1 cellular context compared by ENCODE assay signal in the genomic region with DNA sequence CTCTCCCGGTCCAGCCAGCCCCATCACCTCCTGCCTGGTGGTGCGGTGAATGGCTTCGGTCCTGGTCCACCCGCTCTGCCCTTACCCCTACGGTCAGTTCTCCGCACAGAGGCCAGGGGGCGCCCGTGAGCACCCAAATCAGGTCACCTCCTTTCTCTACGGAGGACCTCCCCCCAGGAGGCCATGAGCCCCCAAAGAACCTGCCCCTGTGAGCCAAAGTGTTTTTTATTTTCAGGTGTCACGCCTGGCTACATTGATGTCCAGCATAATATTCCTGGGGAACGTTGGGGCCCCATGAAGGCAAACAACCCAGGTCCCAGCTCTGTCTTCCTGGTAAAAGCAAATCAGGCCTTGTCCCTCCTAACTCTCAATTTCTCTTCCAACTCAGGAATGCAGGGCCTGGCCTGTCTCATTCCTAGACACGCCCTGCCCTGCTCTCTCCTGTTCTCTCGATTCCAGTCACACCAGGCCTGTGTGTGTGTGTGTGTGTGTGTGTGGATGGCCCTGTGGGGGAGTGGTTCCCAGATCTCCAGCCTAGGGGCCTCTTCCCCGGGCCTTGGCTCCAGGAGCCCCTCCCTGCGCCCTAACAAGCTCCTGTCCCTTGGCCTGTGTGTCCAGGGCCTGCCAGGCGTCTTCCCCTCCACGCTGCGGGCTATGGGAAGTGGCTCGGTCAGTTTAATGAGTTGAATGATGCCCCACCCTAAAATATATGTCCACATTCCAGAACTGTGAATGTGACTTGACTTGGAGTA.
TF ChIP-seq lines count a peak whose summit lies in the region.

No MANE protein-coding gene starts in this region.

TF ChIP-seq in HepG2, 621 proteins besides CTCF, POLR2A, EP300 and RAD21 (continued from another document and continues in another):
- TF ChIP-seq, protein P1, sequence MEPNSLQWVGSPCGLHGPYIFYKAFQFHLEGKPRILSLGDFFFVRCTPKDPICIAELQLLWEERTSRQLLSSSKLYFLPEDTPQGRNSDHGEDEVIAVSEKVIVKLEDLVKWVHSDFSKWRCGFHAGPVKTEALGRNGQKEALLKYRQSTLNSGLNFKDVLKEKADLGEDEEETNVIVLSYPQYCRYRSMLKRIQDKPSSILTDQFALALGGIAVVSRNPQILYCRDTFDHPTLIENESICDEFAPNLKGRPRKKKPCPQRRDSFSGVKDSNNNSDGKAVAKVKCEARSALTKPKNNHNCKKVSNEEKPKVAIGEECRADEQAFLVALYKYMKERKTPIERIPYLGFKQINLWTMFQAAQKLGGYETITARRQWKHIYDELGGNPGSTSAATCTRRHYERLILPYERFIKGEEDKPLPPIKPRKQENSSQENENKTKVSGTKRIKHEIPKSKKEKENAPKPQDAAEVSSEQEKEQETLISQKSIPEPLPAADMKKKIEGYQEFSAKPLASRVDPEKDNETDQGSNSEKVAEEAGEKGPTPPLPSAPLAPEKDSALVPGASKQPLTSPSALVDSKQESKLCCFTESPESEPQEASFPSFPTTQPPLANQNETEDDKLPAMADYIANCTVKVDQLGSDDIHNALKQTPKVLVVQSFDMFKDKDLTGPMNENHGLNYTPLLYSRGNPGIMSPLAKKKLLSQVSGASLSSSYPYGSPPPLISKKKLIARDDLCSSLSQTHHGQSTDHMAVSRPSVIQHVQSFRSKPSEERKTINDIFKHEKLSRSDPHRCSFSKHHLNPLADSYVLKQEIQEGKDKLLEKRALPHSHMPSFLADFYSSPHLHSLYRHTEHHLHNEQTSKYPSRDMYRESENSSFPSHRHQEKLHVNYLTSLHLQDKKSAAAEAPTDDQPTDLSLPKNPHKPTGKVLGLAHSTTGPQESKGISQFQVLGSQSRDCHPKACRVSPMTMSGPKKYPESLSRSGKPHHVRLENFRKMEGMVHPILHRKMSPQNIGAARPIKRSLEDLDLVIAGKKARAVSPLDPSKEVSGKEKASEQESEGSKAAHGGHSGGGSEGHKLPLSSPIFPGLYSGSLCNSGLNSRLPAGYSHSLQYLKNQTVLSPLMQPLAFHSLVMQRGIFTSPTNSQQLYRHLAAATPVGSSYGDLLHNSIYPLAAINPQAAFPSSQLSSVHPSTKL (CRISPR knock-in tag; IDR thresholded peaks at IDR 0.05) = 0 out of 2 replicates have a peak, but pooled peaks have one; percentile 10
- TF ChIP-seq TFDP1 (CRISPR knock-in tag; IDR thresholded peaks at IDR 0.05; ENCODE audit: borderline replicate concordance) (no peak), ZNF776 (CRISPR knock-in tag; IDR thresholded peaks at IDR 0.05) (no peak), YEATS4 (CRISPR knock-in tag; IDR thresholded peaks at IDR 0.05; ENCODE audit: borderline replicate concordance) (no peak), MBD4 (IDR thresholded peaks at IDR 0.05; ENCODE audit: borderline replicate concordance, low read length) (no peak), TCF12 (IDR thresholded peaks at IDR 0.05) (no peak), TCF12 (CRISPR knock-in tag; IDR thresholded peaks at IDR 0.05) (no peak), ZNF737 (CRISPR knock-in tag; IDR thresholded peaks at IDR 0.05; ENCODE audit: borderline replicate concordance) (0 out of 2 replicates have a peak, but pooled peaks have one; percentile 26), ZNF460 (CRISPR knock-in tag; IDR thresholded peaks at IDR 0.05; ENCODE audit: borderline replicate concordance) (no peak), ZNF687 (CRISPR knock-in tag; IDR thresholded peaks at IDR 0.05) (peak; percentile 55), PHF5A (CRISPR knock-in tag; IDR thresholded peaks at IDR 0.05; ENCODE audit: low read depth, unreplicated experiment) (no peak), NR2C2 (CRISPR knock-in tag; IDR thresholded peaks at IDR 0.05; ENCODE audit: borderline replicate concordance) (no peak), ETV5 (CRISPR knock-in tag; IDR thresholded peaks at IDR 0.05; ENCODE audit: borderline replicate concordance) (0 out of 2 replicates have a peak, but pooled peaks have one; percentile 10), ZNF782 (CRISPR knock-in tag; IDR thresholded peaks at IDR 0.05; ENCODE audit: borderline replicate concordance) (no peak), MTF2 (CRISPR knock-in tag; IDR thresholded peaks at IDR 0.05; ENCODE audit: borderline replicate concordance) (no peak), CBX5 (CRISPR knock-in tag; IDR thresholded peaks at IDR 0.05; ENCODE audit: borderline replicate concordance) (no peak), RFX1 (IDR thresholded peaks at IDR 0.05) (no peak), SRSF9 (IDR thresholded peaks at IDR 0.05; ENCODE audit: borderline replicate concordance, insufficient read depth, low read depth, low read length, poor library complexity, severe bottlenecking) (no peak), SMARCC2 (IDR thresholded peaks at IDR 0.05) (no peak)
- TF ChIP-seq, protein P2, sequence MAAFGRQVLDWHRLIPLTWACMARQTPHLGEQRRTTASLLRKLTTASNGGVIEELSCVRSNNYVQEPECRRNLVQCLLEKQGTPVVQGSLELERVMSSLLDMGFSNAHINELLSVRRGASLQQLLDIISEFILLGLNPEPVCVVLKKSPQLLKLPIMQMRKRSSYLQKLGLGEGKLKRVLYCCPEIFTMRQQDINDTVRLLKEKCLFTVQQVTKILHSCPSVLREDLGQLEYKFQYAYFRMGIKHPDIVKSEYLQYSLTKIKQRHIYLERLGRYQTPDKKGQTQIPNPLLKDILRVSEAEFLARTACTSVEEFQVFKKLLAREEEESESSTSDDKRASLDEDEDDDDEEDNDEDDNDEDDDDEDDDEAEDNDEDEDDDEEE (CRISPR knock-in tag; IDR thresholded peaks at IDR 0.05) = peak; percentile 40; the same call in 1 of the 2 replicates
- TF ChIP-seq, protein P3, sequence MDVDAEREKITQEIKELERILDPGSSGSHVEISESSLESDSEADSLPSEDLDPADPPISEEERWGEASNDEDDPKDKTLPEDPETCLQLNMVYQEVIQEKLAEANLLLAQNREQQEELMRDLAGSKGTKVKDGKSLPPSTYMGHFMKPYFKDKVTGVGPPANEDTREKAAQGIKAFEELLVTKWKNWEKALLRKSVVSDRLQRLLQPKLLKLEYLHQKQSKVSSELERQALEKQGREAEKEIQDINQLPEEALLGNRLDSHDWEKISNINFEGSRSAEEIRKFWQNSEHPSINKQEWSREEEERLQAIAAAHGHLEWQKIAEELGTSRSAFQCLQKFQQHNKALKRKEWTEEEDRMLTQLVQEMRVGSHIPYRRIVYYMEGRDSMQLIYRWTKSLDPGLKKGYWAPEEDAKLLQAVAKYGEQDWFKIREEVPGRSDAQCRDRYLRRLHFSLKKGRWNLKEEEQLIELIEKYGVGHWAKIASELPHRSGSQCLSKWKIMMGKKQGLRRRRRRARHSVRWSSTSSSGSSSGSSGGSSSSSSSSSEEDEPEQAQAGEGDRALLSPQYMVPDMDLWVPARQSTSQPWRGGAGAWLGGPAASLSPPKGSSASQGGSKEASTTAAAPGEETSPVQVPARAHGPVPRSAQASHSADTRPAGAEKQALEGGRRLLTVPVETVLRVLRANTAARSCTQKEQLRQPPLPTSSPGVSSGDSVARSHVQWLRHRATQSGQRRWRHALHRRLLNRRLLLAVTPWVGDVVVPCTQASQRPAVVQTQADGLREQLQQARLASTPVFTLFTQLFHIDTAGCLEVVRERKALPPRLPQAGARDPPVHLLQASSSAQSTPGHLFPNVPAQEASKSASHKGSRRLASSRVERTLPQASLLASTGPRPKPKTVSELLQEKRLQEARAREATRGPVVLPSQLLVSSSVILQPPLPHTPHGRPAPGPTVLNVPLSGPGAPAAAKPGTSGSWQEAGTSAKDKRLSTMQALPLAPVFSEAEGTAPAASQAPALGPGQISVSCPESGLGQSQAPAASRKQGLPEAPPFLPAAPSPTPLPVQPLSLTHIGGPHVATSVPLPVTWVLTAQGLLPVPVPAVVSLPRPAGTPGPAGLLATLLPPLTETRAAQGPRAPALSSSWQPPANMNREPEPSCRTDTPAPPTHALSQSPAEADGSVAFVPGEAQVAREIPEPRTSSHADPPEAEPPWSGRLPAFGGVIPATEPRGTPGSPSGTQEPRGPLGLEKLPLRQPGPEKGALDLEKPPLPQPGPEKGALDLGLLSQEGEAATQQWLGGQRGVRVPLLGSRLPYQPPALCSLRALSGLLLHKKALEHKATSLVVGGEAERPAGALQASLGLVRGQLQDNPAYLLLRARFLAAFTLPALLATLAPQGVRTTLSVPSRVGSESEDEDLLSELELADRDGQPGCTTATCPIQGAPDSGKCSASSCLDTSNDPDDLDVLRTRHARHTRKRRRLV (CRISPR knock-in tag; IDR thresholded peaks at IDR 0.05) = 0 out of 2 replicates have a peak, but pooled peaks have one; percentile 42
- TF ChIP-seq, protein P4, sequence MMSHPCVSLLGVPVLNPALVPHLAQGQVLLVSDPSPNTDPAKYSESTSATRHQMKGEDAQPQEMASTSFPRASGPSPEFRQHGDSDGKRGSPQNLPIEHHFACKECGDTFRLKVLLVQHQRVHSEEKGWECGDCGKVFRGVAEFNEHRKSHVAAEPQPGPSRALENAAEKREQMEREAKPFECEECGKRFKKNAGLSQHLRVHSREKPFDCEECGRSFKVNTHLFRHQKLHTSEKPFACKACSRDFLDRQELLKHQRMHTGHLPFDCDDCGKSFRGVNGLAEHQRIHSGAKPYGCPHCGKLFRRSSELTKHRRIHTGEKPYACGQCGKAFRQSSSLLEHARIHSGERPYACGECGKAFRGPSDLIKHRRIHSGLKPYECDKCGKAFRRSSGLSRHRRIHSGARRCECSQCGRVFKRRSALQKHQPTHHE (CRISPR knock-in tag; IDR thresholded peaks at IDR 0.05; ENCODE audit: borderline replicate concordance) = 0 out of 2 replicates have a peak, but pooled peaks have one; percentile 35
- TF ChIP-seq, protein P5, sequence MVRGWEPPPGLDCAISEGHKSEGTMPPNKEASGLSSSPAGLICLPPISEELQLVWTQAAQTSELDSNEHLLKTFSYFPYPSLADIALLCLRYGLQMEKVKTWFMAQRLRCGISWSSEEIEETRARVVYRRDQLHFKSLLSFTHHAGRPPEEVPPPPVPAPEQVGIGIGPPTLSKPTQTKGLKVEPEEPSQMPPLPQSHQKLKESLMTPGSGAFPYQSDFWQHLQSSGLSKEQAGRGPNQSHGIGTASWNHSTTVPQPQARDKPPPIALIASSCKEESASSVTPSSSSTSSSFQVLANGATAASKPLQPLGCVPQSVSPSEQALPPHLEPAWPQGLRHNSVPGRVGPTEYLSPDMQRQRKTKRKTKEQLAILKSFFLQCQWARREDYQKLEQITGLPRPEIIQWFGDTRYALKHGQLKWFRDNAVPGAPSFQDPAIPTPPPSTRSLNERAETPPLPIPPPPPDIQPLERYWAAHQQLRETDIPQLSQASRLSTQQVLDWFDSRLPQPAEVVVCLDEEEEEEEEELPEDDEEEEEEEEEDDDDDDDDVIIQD (CRISPR knock-in tag; IDR thresholded peaks at IDR 0.05; ENCODE audit: low read depth) = no peak
- TF ChIP-seq, protein P6, sequence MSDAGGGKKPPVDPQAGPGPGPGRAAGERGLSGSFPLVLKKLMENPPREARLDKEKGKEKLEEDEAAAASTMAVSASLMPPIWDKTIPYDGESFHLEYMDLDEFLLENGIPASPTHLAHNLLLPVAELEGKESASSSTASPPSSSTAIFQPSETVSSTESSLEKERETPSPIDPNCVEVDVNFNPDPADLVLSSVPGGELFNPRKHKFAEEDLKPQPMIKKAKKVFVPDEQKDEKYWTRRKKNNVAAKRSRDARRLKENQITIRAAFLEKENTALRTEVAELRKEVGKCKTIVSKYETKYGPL (CRISPR knock-in tag; IDR thresholded peaks at IDR 0.05) = no peak
- TF ChIP-seq, protein P7, sequence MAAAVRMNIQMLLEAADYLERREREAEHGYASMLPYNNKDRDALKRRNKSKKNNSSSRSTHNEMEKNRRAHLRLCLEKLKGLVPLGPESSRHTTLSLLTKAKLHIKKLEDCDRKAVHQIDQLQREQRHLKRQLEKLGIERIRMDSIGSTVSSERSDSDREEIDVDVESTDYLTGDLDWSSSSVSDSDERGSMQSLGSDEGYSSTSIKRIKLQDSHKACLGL (CRISPR knock-in tag; IDR thresholded peaks at IDR 0.05) = no peak
- TF ChIP-seq, protein P8, sequence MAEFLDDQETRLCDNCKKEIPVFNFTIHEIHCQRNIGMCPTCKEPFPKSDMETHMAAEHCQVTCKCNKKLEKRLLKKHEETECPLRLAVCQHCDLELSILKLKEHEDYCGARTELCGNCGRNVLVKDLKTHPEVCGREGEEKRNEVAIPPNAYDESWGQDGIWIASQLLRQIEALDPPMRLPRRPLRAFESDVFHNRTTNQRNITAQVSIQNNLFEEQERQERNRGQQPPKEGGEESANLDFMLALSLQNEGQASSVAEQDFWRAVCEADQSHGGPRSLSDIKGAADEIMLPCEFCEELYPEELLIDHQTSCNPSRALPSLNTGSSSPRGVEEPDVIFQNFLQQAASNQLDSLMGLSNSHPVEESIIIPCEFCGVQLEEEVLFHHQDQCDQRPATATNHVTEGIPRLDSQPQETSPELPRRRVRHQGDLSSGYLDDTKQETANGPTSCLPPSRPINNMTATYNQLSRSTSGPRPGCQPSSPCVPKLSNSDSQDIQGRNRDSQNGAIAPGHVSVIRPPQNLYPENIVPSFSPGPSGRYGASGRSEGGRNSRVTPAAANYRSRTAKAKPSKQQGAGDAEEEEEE (CRISPR knock-in tag; IDR thresholded peaks at IDR 0.05; ENCODE audit: borderline replicate concordance) = 0 out of 2 replicates have a peak, but pooled peaks have one; percentile 32
